In the genomic region with DNA sequence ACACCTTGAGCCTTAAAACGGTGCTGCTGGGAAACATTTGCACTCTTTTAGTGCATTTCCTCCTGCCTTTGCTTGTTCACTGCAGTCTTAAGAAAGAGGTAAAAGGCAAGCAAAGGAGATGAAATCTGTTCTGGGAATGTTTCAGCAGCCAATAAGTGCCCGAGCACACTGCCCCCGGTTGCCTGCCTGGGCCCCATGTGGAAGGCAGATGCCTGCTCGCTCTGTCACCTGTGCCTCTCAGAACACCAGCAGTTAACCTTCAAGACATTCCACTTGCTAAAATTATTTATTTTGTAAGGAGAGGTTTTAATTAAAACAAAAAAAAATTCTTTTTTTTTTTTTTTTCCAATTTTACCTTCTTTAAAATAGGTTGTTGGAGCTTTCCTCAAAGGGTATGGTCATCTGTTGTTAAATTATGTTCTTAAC, we compare ENCODE assay signal across 15 cellular contexts. TPM values are rescaled to one million over a fixed set of nuclear protein-coding genes. Genes with fewer than 3 reads are reported as not detected.
DNase-seq lines count a peak whose midpoint lies in the region; ATAC-seq and TF ChIP-seq lines count a peak whose summit lies in the region.
"Had no signal": no experiment of that assay in that cellular context is flagged by ENCODE, and none has a peak within 500 bp of the region (broad histone marks: within the 10 kb centered on the region; RNA-seq: fewer than 3 reads in every experiment).

No MANE protein-coding gene starts in this region.

- H3K9ac ChIP-seq in GM23248 (no peak overlapping the region; the same call in 1 of the 2 replicates), colonic mucosa (ENCODE audit: low read depth in 2 of 2, low read length in 2 of 2) (no peak overlapping the region)

- intact Hi-C loops in colonic mucosa (cut with DNase I) = loop anchor here (5.0 kb wide), 1 partner anchor 412 kb away; no protein-coding TSS in a partner anchor

- no peak overlapping the region for H3K27ac Mint-ChIP-seq in nephron progenitor cell
- H3K27ac Mint-ChIP-seq: activated B cell treated with CpG ODN at 0.5 μM for 24 hours; effector memory CD8-positive, alpha-beta T cell had no signal

- in situ Hi-C loops in GM23248 (cut with MboI) = loop anchor here (25.0 kb wide), 1 partner anchor 387 kb away; no protein-coding TSS in a partner anchor

- peaks cover 37% of the 10 kb centered on the region for H3K4me1 ChIP-seq in GM23248 (ENCODE audit: insufficient read depth)
- no peaks in the 10 kb centered on the region for H3K4me1 ChIP-seq in colonic mucosa

- H3K4me2 ChIP-seq in GM23248 (ENCODE audit: unreplicated experiment) = peak overlapping the region; percentile 58

- peak overlapping the region; percentile 25 for H3K4me3 ChIP-seq in GM23248
- H3K4me3 ChIP-seq in colonic mucosa = no peak overlapping the region
- H3K4me3 ChIP-seq: lower lobe of right lung had no signal

- H3K9me2 ChIP-seq in GM23248 (ENCODE audit: insufficient read depth) = no peaks in the 10 kb centered on the region

- TF ChIP-seq CTCF in colonic mucosa (IDR thresholded peaks at IDR 0.05) (no peak), nephron progenitor cell (IDR thresholded peaks at IDR 0.05) (no peak)

- no peaks in the 10 kb centered on the region for H4K20me1 ChIP-seq in GM23248 (ENCODE audit: insufficient read depth)

- no peak overlapping the region for H2AFZ ChIP-seq in GM23248

- ATAC-seq in GM18868 (IDR thresholded peaks at IDR 0.05; ENCODE audit: unreplicated experiment) = no peak
- ATAC-seq: effector memory CD8-positive, alpha-beta T cell; lower lobe of right lung had no signal

- H3K4me1 Mint-ChIP-seq in nephron progenitor cell = peaks cover 56% of the 10 kb centered on the region

- H3K9me3 Mint-ChIP-seq in nephron progenitor cell = no peaks in the 10 kb centered on the region
- H3K9me3 Mint-ChIP-seq: activated B cell treated with CpG ODN at 0.5 μM for 24 hours had no signal

- H3K9me3 ChIP-seq in GM23248 (ENCODE audit: low read depth) = no peaks in the 10 kb centered on the region
- no peaks in the 10 kb centered on the region for H3K9me3 ChIP-seq in colonic mucosa
- H3K9me3 ChIP-seq: lower lobe of right lung had no signal

- WGBS in GM23248 (ENCODE audit: low coverage in 1 of 2, low lambda C conversion rate in 2 of 2, missing lambda C conversion rate in 2 of 2), 2 experiments = 75 to 76% methylated on average over 4 of the region's 4 CpGs

- peaks cover 13% of the 10 kb centered on the region for H3K36me3 ChIP-seq in GM23248 (ENCODE audit: low read depth)
- no peaks in the 10 kb centered on the region for H3K36me3 ChIP-seq in colonic mucosa

- peaks cover 38% of the 10 kb centered on the region for H3K79me2 ChIP-seq in GM23248 (ENCODE audit: insufficient read depth)

- no peak overlapping the region for H3K4me3 Mint-ChIP-seq in nephron progenitor cell
- H3K4me3 Mint-ChIP-seq: activated B cell treated with CpG ODN at 0.5 μM for 24 hours; effector memory CD8-positive, alpha-beta T cell had no signal

- H3K27me3 Mint-ChIP-seq in nephron progenitor cell (ENCODE audit: low read depth, poor library complexity) = peaks cover 22% of the 10 kb centered on the region

- peak overlapping the region; percentile 61 for H3K27ac ChIP-seq in GM23248
- H3K27ac ChIP-seq in colonic mucosa = peak overlapping the region; percentile 27
- H3K27ac ChIP-seq: C4-2B, lower lobe of right lung had no signal

- DNase-seq in GM23248 (no peak), NCI-H526 (lab: John Stamatoyannopoulos, UW) (peak; percentile 9 to 61), colonic mucosa (peak; percentile 25), pons (ENCODE audit: low spot score) (peak; percentile 42), UCSD-AML1 (lab: John Stamatoyannopoulos, UW; ENCODE audit: unreplicated experiment) (no peak), nephron progenitor cell (no peak), HuH-7 (ENCODE audit: low spot score) (no peak)
- DNase-seq: activated B cell treated with CpG ODN at 0.5 μM for 24 hours; effector memory CD8-positive, alpha-beta T cell; GOT3; lower lobe of right lung; NCI-H1694; stimulated activated CD4-positive, alpha-beta T cell treated with anti-CD3 and anti-CD28 coated beads, Interleukin-2, amount 100 ng/mL, for 24 hours had no signal

- H3K27me3 ChIP-seq in GM23248 (replicated peaks; ENCODE audit: insufficient read depth) (no peaks in the 10 kb centered on the region), colonic mucosa (peaks cover 5% of the 10 kb centered on the region)

- peaks cover 31% of the 10 kb centered on the region for H3F3A ChIP-seq in GM23248 (ENCODE audit: insufficient read depth)

- peaks cover 19% of the 10 kb centered on the region for H3K36me3 Mint-ChIP-seq in nephron progenitor cell (ENCODE audit: low read depth)

RNA-seq across cellular contexts. Expression of a gene that starts 4.4 kb away (rescaled TPM):
- total RNA-seq in GM23248 (2014; rRNA removed; shearing (Covaris generic)) = 13.8 and 16.6 TPM in 2 replicates
- 18.5 and 20.8 TPM in 2 replicates for polyA plus RNA-seq in GM23248 (2016; fragmentation: Nextera tagmentation; extraction: Ambion mirVana)
- 10 to 100 TPM; 52.3 to 74.2 TPM for total RNA-seq in colonic mucosa

Comparison
In these comparisons a context has a peak if more than half of its experiments do, and no peak if none do; other contexts are left out.
1. DNase-seq: peak in NCI-H526 (2 of 2), colonic mucosa (single experiment) and pons (single experiment); none in GM23248 (single experiment), UCSD-AML1 (single experiment), nephron progenitor cell (single experiment) and HuH-7 (single experiment).